ENCODE assay signal across 8 cellular contexts in the genomic region with DNA sequence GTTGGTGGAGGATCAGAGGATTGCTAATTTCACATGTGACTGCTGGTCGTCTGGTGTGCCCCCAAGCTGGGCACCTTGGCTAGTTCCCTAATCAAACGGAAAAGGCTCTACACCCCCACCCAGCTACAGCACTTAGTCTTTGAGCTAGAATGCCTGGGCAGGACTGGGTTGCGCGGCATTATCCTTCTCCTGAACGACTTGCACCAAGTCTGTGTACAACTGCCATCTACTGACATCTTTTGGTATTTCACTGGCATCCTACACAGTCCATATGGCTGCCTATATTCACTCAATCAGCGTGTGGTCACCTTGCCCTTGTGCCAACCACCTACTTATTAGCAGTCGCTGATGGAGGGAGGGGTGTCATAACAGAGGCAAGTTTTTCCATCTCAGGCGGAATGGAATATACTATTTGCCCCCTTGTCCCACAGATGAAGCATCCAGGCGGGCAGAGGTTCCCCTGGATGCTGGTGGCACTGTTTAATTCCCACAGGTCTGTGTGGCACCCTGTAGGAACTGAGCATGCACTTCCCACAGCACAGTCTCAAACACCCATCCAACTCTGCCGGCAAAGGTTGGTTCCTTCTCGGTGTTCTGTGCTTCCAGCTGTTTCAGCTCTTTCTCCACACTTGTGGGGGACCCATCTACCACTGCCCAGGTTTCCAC.
DNase-seq lines count a peak whose midpoint lies in the region; ATAC-seq and TF ChIP-seq lines count a peak whose summit lies in the region.

No MANE protein-coding gene starts in this region.

- 52 to 71% (median 58%) methylated on average over 7 to 11 of the region's 11 CpGs for WGBS in adrenal gland, 4 donors
- WGBS in iPS DF 6.9 (ENCODE audit: insufficient coverage, insufficient read length), result no CpG with 5 or more reads among the region's 11 CpGs

- CTCF ChIA-PET in OCI-LY7 (lab: Charles Lee; ENCODE audit: unreplicated experiment), result no interaction called here

- no peaks in the 10 kb centered on the region for H3K79me2 ChIP-seq in OCI-LY7 (ENCODE audit: insufficient read depth, low read depth, low read length)

- intact Hi-C loops in OCI-LY7 (cut with micrococcal nuclease; ENCODE audit: unreplicated experiment) (no loop called here), adrenal gland (cut with DNase I) (no loop called here)

- TF ChIP-seq CTCF in OCI-LY7 (conservative IDR thresholded peaks at IDR 0.05; ENCODE audit: low read length) (peak; percentile 66), adrenal gland (IDR thresholded peaks at IDR 0.05) (peak; percentile 39 to 61 (median 51))

- DNase-seq in NK-92 treated with Interleukin-12 subunit alpha and Interleukin-12 subunit beta, amount 100 ng/mL, for 24 hours (lab: John Stamatoyannopoulos, UW), result peak; percentile 8
- no peak for DNase-seq in NK-92 (lab: John Stamatoyannopoulos, UW; ENCODE audit: unreplicated experiment)
- DNase-seq in OCI-LY7 (ENCODE audit: low spot score), result peak; percentile 27
- peak in 6 of 7 donors; percentile 24 to 62 (median 38) for DNase-seq in adrenal gland
- peak; percentile 78 for DNase-seq in iPS DF 6.9 (ENCODE audit: low read depth, low spot score)
- DNase-seq in stimulated activated CD4-positive, alpha-beta T cell treated with anti-CD3 and anti-CD28 coated beads, Interleukin-1b, Interleukin-23, amount 100 ng/mL, for 24 hours (ENCODE audit: low read depth in 4 of 4, low spot score in 1 of 4), result peak in 3 of 4 experiments; percentile 4 to 8 (median 5)

- H3K4me2 ChIP-seq in OCI-LY7 (ENCODE audit: low read length), result no peak overlapping the region

- H3K36me3 ChIP-seq in OCI-LY7 (ENCODE audit: insufficient read depth, low read length) (no peaks in the 10 kb centered on the region), adrenal gland (replicated peaks in 1 of 2) (no peaks in the 10 kb centered on the region), iPS DF 6.9 (ENCODE audit: control insufficient read depth, insufficient read depth, low read length) (no peaks in the 10 kb centered on the region)

- H3K9me2 ChIP-seq in OCI-LY7 (ENCODE audit: insufficient read depth, low read length), result no peaks in the 10 kb centered on the region

- no peak overlapping the region for H2AFZ ChIP-seq in OCI-LY7 (ENCODE audit: low read length)

- POLR2A ChIA-PET in OCI-LY7 (lab: Charles Lee), result no interaction called here

- peak; percentile 88 for ATAC-seq in GM19467 (IDR thresholded peaks at IDR 0.05; ENCODE audit: unreplicated experiment)
- peak; percentile 97 for ATAC-seq in HG03442 (IDR thresholded peaks at IDR 0.05; ENCODE audit: unreplicated experiment)

- no peaks in the 10 kb centered on the region for H3K27me3 ChIP-seq in adrenal gland
- H3K27me3 ChIP-seq in iPS DF 6.9 (ENCODE audit: control insufficient read depth, insufficient read depth, low read length), result no peaks in the 10 kb centered on the region

- H3K4me1 ChIP-seq in OCI-LY7 (ENCODE audit: insufficient read depth, low read length, poor library complexity, severe bottlenecking), result no peaks in the 10 kb centered on the region
- H3K4me1 ChIP-seq in adrenal gland (replicated peaks in 1 of 2), result no peaks in the 10 kb centered on the region
- no peaks in the 10 kb centered on the region for H3K4me1 ChIP-seq in iPS DF 6.9 (ENCODE audit: control insufficient read depth, insufficient read depth, low read length)

- no peak for TF ChIP-seq POLR2A in adrenal gland (IDR thresholded peaks at IDR 0.05)

- no TSS peak for BruUV-seq in OCI-LY7 (replicated peaks; lab: Mats Ljungman, UMichigan)

- H4K20me1 ChIP-seq in OCI-LY7 (ENCODE audit: insufficient read depth, low read length), result no peaks in the 10 kb centered on the region

- H3K4me3 ChIP-seq in OCI-LY7 (ENCODE audit: low read depth, low read length, poor library complexity, severe bottlenecking) (no peak overlapping the region), adrenal gland (no peak overlapping the region), iPS DF 6.9 (ENCODE audit: low read length) (no peak overlapping the region)

- H3K9me3 ChIP-seq in OCI-LY7 (ENCODE audit: low read length), result no peaks in the 10 kb centered on the region
- no peaks in the 10 kb centered on the region for H3K9me3 ChIP-seq in adrenal gland (replicated peaks in 1 of 3)
- H3K9me3 ChIP-seq in iPS DF 6.9 (ENCODE audit: control insufficient read depth, insufficient read depth, low read length), result no peaks in the 10 kb centered on the region; the same call in 1 of the 2 replicates

- H3K27ac ChIP-seq in OCI-LY7 (ENCODE audit: low read depth, low read length, poor library complexity, severe bottlenecking) (no peak overlapping the region), adrenal gland (no peak overlapping the region), iPS DF 6.9 (ENCODE audit: low read length) (no peak overlapping the region)
